1 cellular context compared by ENCODE assay signal in genomic region chr11:108222686-108223448, GRCh38.
TF ChIP-seq lines count a peak whose summit lies in the region.

Gene ATM (plus strand): TSS chr11:108223067. CDS start chr11:108227625, 4,558 bp downstream.

TF ChIP-seq in K562, 482 proteins besides CTCF, POLR2A, EP300 and RAD21 (continued from another document and continues in another):
- TF ChIP-seq TFAP4 (CRISPR knock-in tag; IDR thresholded peaks at IDR 0.05; ENCODE audit: borderline replicate concordance) (peak; percentile 69), NKRF (IDR thresholded peaks at IDR 0.05; ENCODE audit: borderline replicate concordance) (peak; percentile 87; the same call in 1 of the 2 replicates), TAL1 (IDR thresholded peaks at IDR 0.05) (no peak), KDM4B (IDR thresholded peaks at IDR 0.05; ENCODE audit: borderline replicate concordance in 2 of 2, low read depth in 1 of 2) (0 out of 4 replicates have a peak, but pooled peaks of 1 of the 2 experiments have one; percentile 9), FOXK2 (conservative IDR thresholded peaks at IDR 0.05 in 1 of 2, IDR thresholded peaks at IDR 0.05 in 1 of 2; ENCODE audit: low read depth in 2 of 2) (peak; percentile 49 to 64; a peak in 3 of 4 replicates), GMEB1 (CRISPR knock-in tag; IDR thresholded peaks at IDR 0.05) (peak; percentile 68), POLR2AphosphoS5 (IDR thresholded peaks at IDR 0.05; ENCODE audit: control insufficient read depth, insufficient read depth, low read depth, low read length) (peak; percentile 62), ZBTB9 (CRISPR knock-in tag; IDR thresholded peaks at IDR 0.05) (peak; percentile 62; the same call in 1 of the 2 replicates), NFE2L1 (tag; IDR thresholded peaks at IDR 0.05; ENCODE audit: borderline replicate concordance, low read depth) (no peak), HINFP (tag; conservative IDR thresholded peaks at IDR 0.05; ENCODE audit: low read depth) (no peak), CC2D1A (IDR thresholded peaks at IDR 0.05) (peak; percentile 39; the same call in 1 of the 2 replicates), E2F4 (CRISPR knock-in tag; IDR thresholded peaks at IDR 0.05; ENCODE audit: low read depth) (peak; percentile 88), THAP7 (CRISPR knock-in tag; IDR thresholded peaks at IDR 0.05) (no peak), MLX (CRISPR knock-in tag; conservative IDR thresholded peaks at IDR 0.05) (0 out of 4 replicates have a peak, but pooled peaks of 1 of the 2 experiments have one; percentile 59), PML (IDR thresholded peaks at IDR 0.05; ENCODE audit: low read length) (no peak), KDM2B (CRISPR knock-in tag; IDR thresholded peaks at IDR 0.05) (peak; percentile 59; the same call in 1 of the 2 replicates), MAZ (CRISPR knock-in tag; conservative IDR thresholded peaks at IDR 0.05 in 1 of 2, IDR thresholded peaks at IDR 0.05 in 1 of 2) (peak; percentile 50 to 90), ZBTB11 (CRISPR knock-in tag; IDR thresholded peaks at IDR 0.05) (0 out of 6 replicates have a peak, but pooled peaks of 1 of the 3 experiments have one; percentile 14), ZC3H4 (CRISPR knock-in tag; IDR thresholded peaks at IDR 0.05; ENCODE audit: borderline replicate concordance) (no peak), CGGBP1 (CRISPR knock-in tag; IDR thresholded peaks at IDR 0.05) (no peak), BHLHE40 (IDR thresholded peaks at IDR 0.05; ENCODE audit: low read length) (peak; percentile 45), ATF1 (CRISPR knock-in tag; IDR thresholded peaks at IDR 0.05) (no peak), ATF1 (tag; IDR thresholded peaks at IDR 0.05) (peak; percentile 89), RCOR1 (IDR thresholded peaks at IDR 0.05; ENCODE audit: borderline replicate concordance in 1 of 2, low read depth in 2 of 2, low read length in 2 of 2) (peak in 1 of 2 experiments; percentile 22; a peak in 1 of 4 replicates), MLLT1 (IDR thresholded peaks at IDR 0.05) (no peak; a peak in 1 of 4 replicates), HNRNPLL (IDR thresholded peaks at IDR 0.05; ENCODE audit: low read depth, low read length, poor library complexity, severe bottlenecking) (peak; percentile 94), RBBP5 (IDR thresholded peaks at IDR 0.05; ENCODE audit: borderline replicate concordance, insufficient read depth, low read length, poor library complexity, severe bottlenecking) (peak; percentile 74), ZEB2 (IDR thresholded peaks at IDR 0.05) (peak; percentile 74; the same call in 1 of the 2 replicates), RAD51 (IDR thresholded peaks at IDR 0.05; ENCODE audit: borderline replicate concordance, low read depth) (peak; percentile 34; the same call in 1 of the 2 replicates), ATF7 (IDR thresholded peaks at IDR 0.05) (peak; percentile 70), HDAC1 (IDR thresholded peaks at IDR 0.05) (peak in 1 of 2 experiments; percentile 70; a peak in 1 of 4 replicates), JUND (IDR thresholded peaks at IDR 0.05; ENCODE audit: borderline replicate concordance, low read depth, low read length) (no peak; the same call in none of the 2 replicates), JUND (tag; IDR thresholded peaks at IDR 0.05; ENCODE audit: borderline replicate concordance, low read depth, low read length) (0 out of 3 replicates have a peak, but pooled peaks have one; percentile 6), L3MBTL2 (IDR thresholded peaks at IDR 0.05) (peak; percentile 39), NFE2 (IDR thresholded peaks at IDR 0.05; ENCODE audit: low read depth) (no peak), ZNF175 (CRISPR knock-in tag; IDR thresholded peaks at IDR 0.05; ENCODE audit: low read depth) (no peak), ARID4B (CRISPR knock-in tag; IDR thresholded peaks at IDR 0.05) (peak; percentile 74)
